Comparison of ENCODE assay signal across 8 cellular contexts in genomic region chr14:68814376-68815287, GRCh38. TPM values are rescaled to one million over a fixed set of nuclear protein-coding genes. Genes with fewer than 3 reads are reported as not detected.
A peak's percentile ranks its signal among the peaks of the same experiment; 100 is the strongest.
DNase-seq lines count a peak whose midpoint lies in the region; ATAC-seq lines count a peak whose summit lies in the region.

No MANE protein-coding gene starts in this region.

- peak; percentile 31 for ATAC-seq in GM21717 (IDR thresholded peaks at IDR 0.05; ENCODE audit: unreplicated experiment)

- peak; percentile 69 for DNase-seq in ELR (ENCODE audit: low read depth)
- peak; percentile 15 to 24 for DNase-seq in NOMO-1 (lab: John Stamatoyannopoulos, UW; ENCODE audit: unreplicated experiment in 2 of 2)
- peak; percentile 82 for DNase-seq in activated effector memory CD4-positive, alpha-beta T cell treated with anti-CD3 and anti-CD28 coated beads, Interleukin-2, amount 50 U/mL, for 16 hours
- peak; percentile 53 for DNase-seq in globus pallidus (ENCODE audit: low spot score)
- peak; percentile 70 for DNase-seq in pons (ENCODE audit: low spot score)
- no peak for DNase-seq in D341Med (ENCODE audit: low spot score)
- DNase-seq in SK-N-DZ (ENCODE audit: low spot score) = no peak

RNA-seq across cellular contexts. Expression of gene ZFP36L1, which starts 21.8 kb away (rescaled TPM):
- polyA plus RNA-seq in SK-N-DZ (2014; cell fraction: cytosol; rRNA removed) = 1.4 and 3.7 TPM in 2 replicates
- 0.45 and 0.78 TPM in 2 replicates for polyA plus RNA-seq in SK-N-DZ (2014; cell fraction: nucleus; rRNA removed)

Comparison
In these comparisons a context has a peak if more than half of its experiments do, and no peak if none do; other contexts are left out.
1. DNase-seq: peak in ELR (single experiment), NOMO-1 (2 of 2), activated effector memory CD4-positive, alpha-beta T cell treated with anti-CD3 and anti-CD28 coated beads, Interleukin-2, amount 50 U/mL, for 16 hours (single experiment), globus pallidus (single experiment) and pons (single experiment); none in D341Med (single experiment) and SK-N-DZ (single experiment).